In genomic region chr6:108210557-108210956, GRCh38 we compare ENCODE assay signal across 18 cellular contexts. TPM values are rescaled to one million over a fixed set of nuclear protein-coding genes. Genes with fewer than 3 reads are reported as not detected.
A peak's percentile ranks its signal among the peaks of the same experiment; 100 is the strongest.
DNase-seq lines count a peak whose midpoint lies in the region; ATAC-seq, FAIRE-seq and TF ChIP-seq lines count a peak whose summit lies in the region.
"Had no signal": no experiment of that assay in that cellular context is flagged by ENCODE, and none has a peak within 500 bp of the region (broad histone marks: within the 10 kb centered on the region; RNA-seq: fewer than 3 reads in every experiment).

No MANE protein-coding gene starts in this region.

- no peaks in the 10 kb centered on the region for H3K9me3 ChIP-seq in BLaER1
- H3K9me3 ChIP-seq: BE2C, Caco-2 had no signal

- peak; percentile 0 for TF ChIP-seq CTCF in fibroblast of villous mesenchyme (IDR thresholded peaks at IDR 0.05; ENCODE audit: insufficient read depth, low read depth, low read length)

- H3K27ac Mint-ChIP-seq in stimulated activated memory B cell treated with anti-CD40 and anti-IgM and Interleukin-4, amounts not matched to agents 10 μg/mL and 1 μg/mL and 100 μg/mL, for 72 hours, result peak overlapping the region; percentile 30
- H3K27ac Mint-ChIP-seq: IgD-negative memory B cell had no signal

- H3K4me3 Mint-ChIP-seq in stimulated activated memory B cell treated with anti-CD40 and anti-IgM and Interleukin-4, amounts not matched to agents 10 μg/mL and 1 μg/mL and 100 μg/mL, for 72 hours, result no peak overlapping the region
- H3K4me3 Mint-ChIP-seq: CD14-positive monocyte; CD8-positive, alpha-beta memory T cell; IgD-negative memory B cell had no signal

- peaks cover 58% of the 10 kb centered on the region for H3K36me3 Mint-ChIP-seq in stimulated activated memory B cell treated with anti-CD40 and anti-IgM and Interleukin-4, amounts not matched to agents 10 μg/mL and 1 μg/mL and 100 μg/mL, for 72 hours

- peaks cover 64% of the 10 kb centered on the region for H3K36me3 ChIP-seq in BLaER1

- H3K27me3 Mint-ChIP-seq in stimulated activated memory B cell treated with anti-CD40 and anti-IgM and Interleukin-4, amounts not matched to agents 10 μg/mL and 1 μg/mL and 100 μg/mL, for 72 hours, result no peaks in the 10 kb centered on the region
- H3K27me3 Mint-ChIP-seq: CD8-positive, alpha-beta memory T cell; IgD-negative memory B cell had no signal

- no peaks in the 10 kb centered on the region for H3K27me3 ChIP-seq in BLaER1
- H3K27me3 ChIP-seq: BE2C had no signal

- H3K27ac ChIP-seq in BLaER1, result no peak overlapping the region
- H3K27ac ChIP-seq: GM23248 had no signal

- DNase-seq in MV-4-11 (lab: John Stamatoyannopoulos, UW), result peak; percentile 19
- no peak for DNase-seq in fibroblast of villous mesenchyme (ENCODE audit: low read depth)
- no peak for DNase-seq in GM12891 (ENCODE audit: insufficient read length, low spot score)
- DNase-seq in SK-N-DZ (ENCODE audit: low spot score), result no peak
- DNase-seq: BE2C; Caco-2; CD8-positive, alpha-beta memory T cell; DND-41; GDM1; GM23248; H7 had no signal

- TF ChIP-seq POLR2A in GM12891 (IDR thresholded peaks at IDR 0.05; ENCODE audit: low read depth, low read length), result no peak

- peaks cover 10% of the 10 kb centered on the region for H3K4me1 ChIP-seq in BLaER1
- H3K4me1 ChIP-seq: BE2C had no signal

- peaks cover 13% of the 10 kb centered on the region for H3K4me1 Mint-ChIP-seq in stimulated activated memory B cell treated with anti-CD40 and anti-IgM and Interleukin-4, amounts not matched to agents 10 μg/mL and 1 μg/mL and 100 μg/mL, for 72 hours

- H3K9me3 Mint-ChIP-seq in stimulated activated memory B cell treated with anti-CD40 and anti-IgM and Interleukin-4, amounts not matched to agents 10 μg/mL and 1 μg/mL and 100 μg/mL, for 72 hours, result no peaks in the 10 kb centered on the region
- H3K9me3 Mint-ChIP-seq: CD14-positive monocyte; CD8-positive, alpha-beta memory T cell; IgD-negative memory B cell had no signal

- peak overlapping the region; percentile 4 for H3K4me2 ChIP-seq in BLaER1

- no peak overlapping the region for H3K4me3 ChIP-seq in BLaER1
- no peak overlapping the region for H3K4me3 ChIP-seq in fibroblast of villous mesenchyme (ENCODE audit: low read depth, low read length)
- H3K4me3 ChIP-seq: GM23248 had no signal

- ATAC-seq in stimulated activated memory B cell treated with anti-CD40 and anti-IgM and Interleukin-4, amounts not matched to agents 10 μg/mL and 1 μg/mL and 100 μg/mL, for 72 hours, result no peak
- no peak for ATAC-seq in GM21360 (IDR thresholded peaks at IDR 0.05; ENCODE audit: unreplicated experiment)

- peaks cover 10% of the 10 kb centered on the region; the same call in 1 of the 2 replicates for H4K20me1 ChIP-seq in BLaER1

- no peak for FAIRE-seq in GM12891 (lab: Jason Lieb, UNC)
- FAIRE-seq: A204.1 had no signal

- no peak overlapping the region for H3K9ac ChIP-seq in BLaER1
- H3K9ac ChIP-seq: GM23248 had no signal

TF ChIP-seq in GM12891, 5 proteins besides CTCF, POLR2A, EP300 and RAD21:
- TF ChIP-seq POLR2AphosphoS5 (IDR thresholded peaks at IDR 0.05; ENCODE audit: low read depth, low read length) (no peak), TAF1 (IDR thresholded peaks at IDR 0.05; ENCODE audit: low read depth, low read length) (no peak), POU2F2 (IDR thresholded peaks at IDR 0.05; ENCODE audit: low read depth, low read length) (no peak), PAX5 (IDR thresholded peaks at IDR 0.05; ENCODE audit: insufficient read depth, low read length, severe bottlenecking) (no peak), SPI1 (IDR thresholded peaks at IDR 0.05; ENCODE audit: low read depth, low read length) (no peak)

RNA-seq across cellular contexts. Expression of gene NR2E1, which starts 44.7 kb away (rescaled TPM):
- not detected in 2 replicates for total RNA-seq in fibroblast of villous mesenchyme
- polyA plus RNA-seq in GM12891 (2012; ENCODE audit: low read depth, missing spikeins), result not detected
- polyA plus RNA-seq in SK-N-DZ (2014; cell fraction: cytosol; rRNA removed), result not detected in 2 replicates
- polyA plus RNA-seq in SK-N-DZ (2014; cell fraction: nucleus; rRNA removed), result not detected in 2 replicates
- total RNA-seq: CD8-positive, alpha-beta memory T cell; GM23248; H7; HT-29 had no signal
- polyA plus RNA-seq: CD14-positive monocyte; CD8-positive, alpha-beta memory T cell; GM23248; IgD-negative memory B cell had no signal

RNA-seq across cellular contexts. Expression of gene SNX3, which starts 50.3 kb away (rescaled TPM):
- total RNA-seq in fibroblast of villous mesenchyme, result 142 and 187 TPM in 2 replicates
- polyA plus RNA-seq in GM12891 (2012; ENCODE audit: low read depth, missing spikeins), result 68.9 TPM
- 94.3 and 112 TPM in 2 replicates for polyA plus RNA-seq in SK-N-DZ (2014; cell fraction: cytosol; rRNA removed)
- 50.7 and 52.7 TPM in 2 replicates for polyA plus RNA-seq in SK-N-DZ (2014; cell fraction: nucleus; rRNA removed)
